Comparison of ENCODE assay signal across 12 cellular contexts in the genomic region with DNA sequence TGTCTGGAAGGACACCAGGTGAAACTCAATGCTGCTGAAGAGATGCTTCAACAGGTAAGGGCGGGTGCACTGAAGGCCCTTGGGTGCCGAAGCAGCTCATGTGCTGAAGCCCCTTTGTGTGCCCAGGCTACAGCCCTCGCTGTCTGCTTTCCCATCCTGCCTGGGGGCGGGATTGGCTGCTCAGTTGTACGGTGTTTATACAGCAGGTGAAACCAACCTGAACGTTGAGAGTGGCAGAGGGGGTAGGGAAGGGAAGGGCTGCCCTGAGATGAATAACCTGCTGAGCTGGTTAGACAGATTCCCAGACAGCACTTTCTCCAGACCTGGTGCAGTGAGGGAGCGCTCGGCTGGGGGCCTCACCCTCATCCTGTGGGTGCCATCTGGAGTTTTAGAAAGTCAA.
DNase-seq lines count a peak whose midpoint lies in the region; ATAC-seq and TF ChIP-seq lines count a peak whose summit lies in the region.
"Had no signal": no experiment of that assay in that cellular context is flagged by ENCODE, and none has a peak within 500 bp of the region (broad histone marks: within the 10 kb centered on the region; RNA-seq: fewer than 3 reads in every experiment).

No MANE protein-coding gene starts in this region.

- H3K36me3 ChIP-seq in esophagus squamous epithelium (peaks cover 0 to 6% (median 0%) of the 10 kb centered on the region in 3 donors), A673 (ENCODE audit: insufficient read depth, low read length, poor library complexity, severe bottlenecking) (no peaks in the 10 kb centered on the region), right atrium auricular region (peaks cover 11% of the 10 kb centered on the region)
- H3K36me3 ChIP-seq: BE2C had no signal

- POLR2A ChIA-PET in A673 (lab: Charles Lee; ENCODE audit: low non-redundant PET), result no interaction called here
- POLR2A ChIA-PET in activated CD4-positive, alpha-beta T cell treated with anti-CD3 and anti-CD28 coated beads for 36 hours (lab: Charles Lee), result no interaction called here

- no peak for ATAC-seq in activated CD4-positive, alpha-beta T cell treated with anti-CD3 and anti-CD28 coated beads for 36 hours

- peak overlapping the region in 2 of 4 donors; percentile 20 to 29 for H3K4me3 ChIP-seq in esophagus squamous epithelium
- H3K4me3 ChIP-seq in A673 (ENCODE audit: low read depth, low read length, poor library complexity, severe bottlenecking), result no peak overlapping the region
- no peak overlapping the region for H3K4me3 ChIP-seq in right atrium auricular region

- H3K27me3 ChIP-seq in esophagus squamous epithelium, result no peaks in the 10 kb centered on the region
- H3K27me3 ChIP-seq in A673 (replicated peaks; ENCODE audit: insufficient read depth, low read depth, low read length, poor library complexity), result no peaks in the 10 kb centered on the region
- no peaks in the 10 kb centered on the region for H3K27me3 ChIP-seq in right atrium auricular region
- H3K27me3 ChIP-seq: BE2C had no signal

- no peak for TF ChIP-seq CTCF in esophagus squamous epithelium (IDR thresholded peaks at IDR 0.05)
- no peak for TF ChIP-seq CTCF in progenitor cell of endocrine pancreas (IDR thresholded peaks at IDR 0.05; ENCODE audit: unreplicated experiment)
- TF ChIP-seq CTCF in A673 (conservative IDR thresholded peaks at IDR 0.05; ENCODE audit: low read depth, low read length), result no peak
- TF ChIP-seq CTCF in right atrium auricular region (IDR thresholded peaks at IDR 0.05), result no peak

- H3K27me3 Mint-ChIP-seq in progenitor cell of endocrine pancreas, result no peaks in the 10 kb centered on the region
- H3K27me3 Mint-ChIP-seq in activated CD4-positive, alpha-beta T cell treated with anti-CD3 and anti-CD28 coated beads for 36 hours, result no peaks in the 10 kb centered on the region

- 22 to 45% methylated on average over 8 of the region's 8 CpGs for WGBS in esophagus squamous epithelium, 2 donors

- H3K27ac ChIP-seq in esophagus squamous epithelium (peak overlapping the region; percentile 69 to 88 (median 79)), A673 (ENCODE audit: low read depth, low read length, poor library complexity, severe bottlenecking) (no peak overlapping the region), right atrium auricular region (no peak overlapping the region)

- H3K36me3 Mint-ChIP-seq in progenitor cell of endocrine pancreas (ENCODE audit: insufficient read depth), result peaks cover 3% of the 10 kb centered on the region
- peaks cover 6% of the 10 kb centered on the region for H3K36me3 Mint-ChIP-seq in activated CD4-positive, alpha-beta T cell treated with anti-CD3 and anti-CD28 coated beads for 36 hours (ENCODE audit: low read depth)

- peak; percentile 96 for DNase-seq in DMS53 treated with DMSO at 0.1 percent for 48 hours (lab: John Stamatoyannopoulos, UW; ENCODE audit: unreplicated experiment)
- DNase-seq in NCI-H2196 (lab: John Stamatoyannopoulos, UW; ENCODE audit: unreplicated experiment), result peak; percentile 76
- no peak for DNase-seq in esophagus squamous epithelium (lab: John Stamatoyannopoulos, UW)
- peak; percentile 33 for DNase-seq in progenitor cell of endocrine pancreas (ENCODE audit: low spot score, unreplicated experiment)
- no peak for DNase-seq in GM03348 (ENCODE audit: low spot score)
- no peak for DNase-seq in A673 (ENCODE audit: low spot score)
- no peak for DNase-seq in activated CD4-positive, alpha-beta T cell treated with anti-CD3 and anti-CD28 coated beads for 36 hours
- DNase-seq in right atrium auricular region (ENCODE audit: low spot score), result no peak
- DNase-seq: activated CD4-positive, alpha-beta T cell treated with anti-CD3 and anti-CD28 coated beads for 48 hours; activated effector memory CD4-positive, alpha-beta T cell treated with anti-CD3 and anti-CD28 coated beads, Interleukin-2, amount 50 U/mL, for 16 hours; BE2C; MM.1S had no signal

- no peak overlapping the region for H3K4me3 Mint-ChIP-seq in progenitor cell of endocrine pancreas (ENCODE audit: low read depth)
- H3K4me3 Mint-ChIP-seq in activated CD4-positive, alpha-beta T cell treated with anti-CD3 and anti-CD28 coated beads for 36 hours, result no peak overlapping the region

- intact Hi-C loops in esophagus squamous epithelium (cut with DNase I), result no loop called here
- intact Hi-C loops in A673 (cut with micrococcal nuclease; ENCODE audit: unreplicated experiment), result no loop called here
- intact Hi-C loops in activated CD4-positive, alpha-beta T cell treated with anti-CD3 and anti-CD28 coated beads for 36 hours (cut with DNase I, micrococcal nuclease), result no loop called here

- TF ChIP-seq POLR2A in esophagus squamous epithelium (IDR thresholded peaks at IDR 0.05), result no peak

- H3K9me3 ChIP-seq in esophagus squamous epithelium, result no peaks in the 10 kb centered on the region
- no peaks in the 10 kb centered on the region for H3K9me3 ChIP-seq in A673 (ENCODE audit: low read depth, low read length, poor library complexity, severe bottlenecking)
- no peaks in the 10 kb centered on the region for H3K9me3 ChIP-seq in right atrium auricular region
- H3K9me3 ChIP-seq: BE2C had no signal

- peaks cover 35 to 99% (median 43%) of the 10 kb centered on the region in 3 donors for H3K4me1 ChIP-seq in esophagus squamous epithelium
- peaks cover 17% of the 10 kb centered on the region for H3K4me1 ChIP-seq in A673 (ENCODE audit: insufficient read depth, low read length, poor library complexity, severe bottlenecking)
- H3K4me1 ChIP-seq in right atrium auricular region, result peaks cover 0 to 4% of the 10 kb centered on the region in 2 donors

- H3K27ac Mint-ChIP-seq in progenitor cell of endocrine pancreas, result peak overlapping the region; percentile 92
- no peak overlapping the region for H3K27ac Mint-ChIP-seq in activated CD4-positive, alpha-beta T cell treated with anti-CD3 and anti-CD28 coated beads for 36 hours

- CTCF ChIA-PET in A673 (lab: Charles Lee), result no interaction called here
- CTCF ChIA-PET in activated CD4-positive, alpha-beta T cell treated with anti-CD3 and anti-CD28 coated beads for 36 hours (lab: Charles Lee), result no interaction called here

- H3K9me3 Mint-ChIP-seq in progenitor cell of endocrine pancreas (ENCODE audit: low read depth), result no peaks in the 10 kb centered on the region
- no peaks in the 10 kb centered on the region for H3K9me3 Mint-ChIP-seq in activated CD4-positive, alpha-beta T cell treated with anti-CD3 and anti-CD28 coated beads for 36 hours (ENCODE audit: low read depth)

- BruUV-seq in A673 (replicated peaks; lab: Mats Ljungman, UMichigan), result no TSS peak

- peaks cover 59% of the 10 kb centered on the region for H3K4me1 Mint-ChIP-seq in progenitor cell of endocrine pancreas (ENCODE audit: low read depth)
- H3K4me1 Mint-ChIP-seq in activated CD4-positive, alpha-beta T cell treated with anti-CD3 and anti-CD28 coated beads for 36 hours, result peaks cover 6% of the 10 kb centered on the region

Comparison
In these comparisons a context has a peak if more than half of its experiments do, and no peak if none do; other contexts are left out.
1. DNase-seq: peak in DMS53 treated with DMSO at 0.1 percent for 48 hours (single experiment), NCI-H2196 (single experiment) and progenitor cell of endocrine pancreas (single experiment); none in esophagus squamous epithelium (single experiment), GM03348 (single experiment), A673 (single experiment), activated CD4-positive, alpha-beta T cell treated with anti-CD3 and anti-CD28 coated beads for 36 hours (single experiment) and right atrium auricular region (single experiment).
2. H3K27ac ChIP-seq: peak in esophagus squamous epithelium (4 of 4); none in A673 (single experiment) and right atrium auricular region (0 of 2).